In genomic region chr21:33947451-33948095, GRCh38 we compare ENCODE assay signal across 8 cellular contexts. TPM values are rescaled to one million over a fixed set of nuclear protein-coding genes. Genes with fewer than 3 reads are reported as not detected.
A peak's percentile ranks its signal among the peaks of the same experiment; 100 is the strongest.
DNase-seq lines count a peak whose midpoint lies in the region; ATAC-seq, FAIRE-seq and TF ChIP-seq lines count a peak whose summit lies in the region.

No MANE protein-coding gene starts in this region.

- H3K27me3 ChIP-seq in SU-DHL-6 (ENCODE audit: low read length) (no peaks in the 10 kb centered on the region), heart right ventricle (no peaks in the 10 kb centered on the region)

- peak overlapping the region; percentile 72 for H3K4me3 Mint-ChIP-seq in activated naive CD8-positive, alpha-beta T cell treated with anti-CD3 and anti-CD28 coated beads, Interleukin-2, amount 50 U/mL, for 24 hours

- H3K4me1 Mint-ChIP-seq in activated naive CD8-positive, alpha-beta T cell treated with anti-CD3 and anti-CD28 coated beads, Interleukin-2, amount 50 U/mL, for 24 hours: peaks cover 87% of the 10 kb centered on the region

- no peaks in the 10 kb centered on the region for H3K79me2 ChIP-seq in SU-DHL-6 (ENCODE audit: insufficient read depth, low read length)

- DNase-seq in DMS53 treated with DMSO at 0.1 percent for 48 hours (lab: John Stamatoyannopoulos, UW; ENCODE audit: unreplicated experiment) (peak; percentile 59), KBM-7 (peak; percentile 87), heart right ventricle (peak; percentile 47 to 48), putamen (ENCODE audit: low spot score) (peak; percentile 81), urothelium cell line (ENCODE audit: low spot score) (peak; percentile 97)
- peak; percentile 79 for DNase-seq in activated naive CD8-positive, alpha-beta T cell treated with anti-CD3 and anti-CD28 coated beads, Interleukin-2, amount 50 U/mL, for 24 hours

- peaks cover 26% of the 10 kb centered on the region for H3K36me3 Mint-ChIP-seq in activated naive CD8-positive, alpha-beta T cell treated with anti-CD3 and anti-CD28 coated beads, Interleukin-2, amount 50 U/mL, for 24 hours (ENCODE audit: low read depth)

- H3K4me3 ChIP-seq in SU-DHL-6 (ENCODE audit: insufficient read depth, low read length, poor library complexity, severe bottlenecking) (no peak overlapping the region), heart right ventricle (peak overlapping the region in 6 of 10 donors; percentile 2 to 32 (median 20))

- intact Hi-C loops in heart right ventricle (cut with DNase I): loop anchor here in 2 of 10 donors (10.0 kb wide), 2 partner anchors 77 to 387 kb away; no protein-coding TSS in a partner anchor

- H4K20me1 ChIP-seq in SU-DHL-6 (ENCODE audit: low read depth, low read length): no peaks in the 10 kb centered on the region

- H3K9me3 ChIP-seq in SU-DHL-6 (ENCODE audit: insufficient read depth, low read length) (no peaks in the 10 kb centered on the region), heart right ventricle (peaks cover 0 to 12% (median 0%) of the 10 kb centered on the region in 11 donors)

- peaks cover 4% of the 10 kb centered on the region for H3K27me3 Mint-ChIP-seq in activated naive CD8-positive, alpha-beta T cell treated with anti-CD3 and anti-CD28 coated beads, Interleukin-2, amount 50 U/mL, for 24 hours

- no peak for TF ChIP-seq CTCF in SU-DHL-6 (IDR thresholded peaks at IDR 0.05; ENCODE audit: insufficient read depth, low read length, poor library complexity, severe bottlenecking)
- no peak for TF ChIP-seq CTCF in heart right ventricle (IDR thresholded peaks at IDR 0.05)

- H3F3A ChIP-seq in SU-DHL-6 (ENCODE audit: insufficient read depth): no peaks in the 10 kb centered on the region

- FAIRE-seq in urothelium cell line (lab: Jason Lieb, UNC): no peak

- H2AFZ ChIP-seq in SU-DHL-6 (ENCODE audit: low read depth, low read length, severe bottlenecking): peak overlapping the region; percentile 57

- no peak overlapping the region for H3K9ac ChIP-seq in SU-DHL-6 (ENCODE audit: low read length)

- H3K27ac ChIP-seq in SU-DHL-6 (ENCODE audit: low read depth, low read length) (no peak overlapping the region), heart right ventricle (peak overlapping the region in 8 of 10 donors; percentile 3 to 84 (median 43))

- WGBS in heart right ventricle, 2 donors: 34 to 44% methylated on average over 9 of the region's 9 CpGs

- H3K4me2 ChIP-seq in SU-DHL-6 (ENCODE audit: low read depth, low read length, poor library complexity, severe bottlenecking): no peak overlapping the region

- H3K4me1 ChIP-seq in heart right ventricle: peaks cover 0 to 52% (median 8%) of the 10 kb centered on the region in 9 donors

- no peaks in the 10 kb centered on the region for H3K9me2 ChIP-seq in SU-DHL-6 (replicated peaks; ENCODE audit: insufficient read depth, low read length)

- H3K27ac Mint-ChIP-seq in activated naive CD8-positive, alpha-beta T cell treated with anti-CD3 and anti-CD28 coated beads, Interleukin-2, amount 50 U/mL, for 24 hours: peak overlapping the region; percentile 100

- ATAC-seq in GM21786 (IDR thresholded peaks at IDR 0.05; ENCODE audit: unreplicated experiment) (peak; percentile 59), heart right ventricle (peak; percentile 88 to 98 (median 92))
- ATAC-seq in activated naive CD8-positive, alpha-beta T cell treated with anti-CD3 and anti-CD28 coated beads, Interleukin-2, amount 50 U/mL, for 24 hours: peak; percentile 71

- H3K9me3 Mint-ChIP-seq in activated naive CD8-positive, alpha-beta T cell treated with anti-CD3 and anti-CD28 coated beads, Interleukin-2, amount 50 U/mL, for 24 hours: peaks cover 17% of the 10 kb centered on the region

- H3K36me3 ChIP-seq in SU-DHL-6 (ENCODE audit: low read length) (no peaks in the 10 kb centered on the region), heart right ventricle (no peaks in the 10 kb centered on the region)

- in situ Hi-C loops in KBM-7 (cut with MboI; ENCODE audit: low pct_unique_long_range_greater_than_20kb, low sequenced_read_pairs): no loop called here

RNA-seq across cellular contexts. Expression of gene ATP5PO, which starts 32.0 kb away (rescaled TPM):
- total RNA-seq in heart right ventricle: 100 to 1,000 TPM; 551 to 977 (median 851) TPM
- polyA plus RNA-seq in heart right ventricle: 1,000 to 10,000 TPM in 1 of 2 donors, 100 to 1,000 TPM in 1; 893 to 1,557 TPM
